Comparison of ENCODE assay signal across 15 cellular contexts in the genomic region with DNA sequence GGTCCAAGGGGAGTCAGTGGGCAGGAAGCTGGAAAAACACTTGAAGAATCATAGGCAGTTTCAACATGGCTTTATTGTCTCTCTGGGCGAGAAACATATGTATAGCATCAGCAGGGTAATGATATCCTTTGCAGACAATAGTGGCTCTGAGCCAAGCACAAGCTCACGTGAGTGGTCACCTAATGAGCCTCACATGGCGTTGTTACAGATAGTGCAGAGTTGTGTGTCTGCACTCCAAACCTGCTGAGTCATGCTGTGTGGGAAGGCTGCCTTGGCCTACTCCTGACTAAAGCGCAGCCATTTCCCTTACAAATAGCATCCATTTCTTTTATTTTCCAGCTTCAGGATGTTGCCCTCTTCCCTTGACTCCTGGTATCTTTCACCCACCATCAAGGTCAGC.
DNase-seq lines count a peak whose midpoint lies in the region; ATAC-seq, FAIRE-seq and TF ChIP-seq lines count a peak whose summit lies in the region.
"Had no signal": no experiment of that assay in that cellular context is flagged by ENCODE, and none has a peak within 500 bp of the region (broad histone marks: within the 10 kb centered on the region; RNA-seq: fewer than 3 reads in every experiment).

No MANE protein-coding gene starts in this region.

- 29% methylated on average over 4 of the region's 4 CpGs for WGBS in GM12878 (ENCODE audit: insufficient coverage, insufficient replicate concordance, low lambda C conversion rate, missing lambda C conversion rate)

- H3K36me3 Mint-ChIP-seq in activated T-cell treated with anti-CD3 and anti-CD28 coated beads, Interleukin-2, amount 50 U/mL, for 72 hours (ENCODE audit: insufficient read depth in 2 of 2): no peaks in the 10 kb centered on the region
- H3K36me3 Mint-ChIP-seq: CD4-positive, alpha-beta memory T cell; type B pancreatic cell had no signal

- H3K27ac ChIP-seq in GM12878 (ENCODE audit: control insufficient read depth, insufficient read depth): no peak overlapping the region

- TF ChIP-seq CTCF in AG10803 (conservative IDR thresholded peaks at IDR 0.05; ENCODE audit: low read length): no peak
- no peak for TF ChIP-seq CTCF in GM12878 (IDR thresholded peaks at IDR 0.05 in 2 of 3, conservative IDR thresholded peaks at IDR 0.05 in 1 of 3; ENCODE audit: control insufficient read depth in 2 of 3, extremely low read depth in 1 of 3, insufficient read depth in 1 of 3, low read depth in 3 of 3, low read length in 3 of 3)

- H2AFZ ChIP-seq in GM12878 (ENCODE audit: control insufficient read depth, low read depth, low read length): no peak overlapping the region

- no TSS peak for BruUV-seq in GM12878 (replicated peaks; lab: Mats Ljungman, UMichigan)

- no peaks in the 10 kb centered on the region for H3K9me3 ChIP-seq in GM12878 (replicated peaks; ENCODE audit: control insufficient read depth, insufficient read depth, low read length)

- POLR2A ChIA-PET in GM12878 (lab: Charles Lee): no interaction called here

- no peak for FAIRE-seq in GM12878 (lab: Jason Lieb, UNC)

- RAD21 ChIA-PET in GM12878 (lab: Charles Lee; ENCODE audit: unreplicated experiment): no interaction called here

- ATAC-seq in GM12878 (no peak), GM18505 (IDR thresholded peaks at IDR 0.05; ENCODE audit: unreplicated experiment) (no peak)
- no peak for ATAC-seq in activated T-cell treated with anti-CD3 and anti-CD28 coated beads, Interleukin-2, amount 50 U/mL, for 72 hours (replicated peaks in 1 of 2)
- ATAC-seq: sciatic nerve had no signal

- H3K4me2 ChIP-seq in GM12878 (ENCODE audit: control insufficient read depth, insufficient read depth): no peak overlapping the region

- H3K4me1 Mint-ChIP-seq in activated T-cell treated with anti-CD3 and anti-CD28 coated beads, Interleukin-2, amount 50 U/mL, for 72 hours (ENCODE audit: low read depth): no peaks in the 10 kb centered on the region
- H3K4me1 Mint-ChIP-seq: CD4-positive, alpha-beta memory T cell had no signal

- in situ Hi-C loops in GM12878 (cut with MboI): no loop called here

- H4K20me1 ChIP-seq in GM12878 (ENCODE audit: control insufficient read depth, insufficient read depth): no peaks in the 10 kb centered on the region

- H3K4me1 ChIP-seq in GM12878 (ENCODE audit: control insufficient read depth, insufficient read depth, low read length): no peaks in the 10 kb centered on the region

- SMC1A ChIA-PET in GM12878 (lab: Charles Lee; ENCODE audit: uncharacterized antibody, unreplicated experiment): interaction anchor here (0.9 kb wide), 1 partner anchor 51 kb away, joined by 3 read pairs; no protein-coding TSS in a partner anchor

- no peak for TF ChIP-seq POLR2A in GM12878 (IDR thresholded peaks at IDR 0.05; ENCODE audit: low read depth, low read length)
- no peak for TF ChIP-seq POLR2A in GM18505 (IDR thresholded peaks at IDR 0.05; ENCODE audit: borderline replicate concordance, extremely low read depth, insufficient read depth, insufficient read length)

- H3K9ac ChIP-seq in GM12878 (ENCODE audit: control insufficient read depth, insufficient read depth, low read length): no peak overlapping the region

- intact Hi-C loops in GM12878 (cut with micrococcal nuclease; ENCODE audit: unreplicated experiment): no loop called here

- TF ChIP-seq EP300 in GM12878 (IDR thresholded peaks at IDR 0.05; ENCODE audit: borderline replicate concordance in 1 of 2, control insufficient read depth in 1 of 2, low read depth in 2 of 2, low read length in 2 of 2): no peak

- no peak overlapping the region for H3K27ac Mint-ChIP-seq in activated T-cell treated with anti-CD3 and anti-CD28 coated beads, Interleukin-2, amount 50 U/mL, for 72 hours
- H3K27ac Mint-ChIP-seq: activated naive CD4-positive, alpha-beta T cell treated with anti-CD3 and anti-CD28 coated beads for 36 hours; CD4-positive, alpha-beta memory T cell; type B pancreatic cell had no signal

- H3K9me3 Mint-ChIP-seq in activated T-cell treated with anti-CD3 and anti-CD28 coated beads, Interleukin-2, amount 50 U/mL, for 72 hours: peaks cover 3 to 6% of the 10 kb centered on the region in 2 donors

- H3K4me3 ChIP-seq in AG10803 (ENCODE audit: low read length): no peak overlapping the region
- H3K4me3 ChIP-seq in GM12878: no peak overlapping the region

- H3K27me3 ChIP-seq in GM12878 (replicated peaks in 1 of 2; ENCODE audit: control insufficient read depth in 2 of 2, insufficient read depth in 2 of 2, low read length in 1 of 2): no peaks in the 10 kb centered on the region

- CTCF ChIA-PET in GM12878 (lab: Yijun Ruan, JAX): interaction anchor here (1.2 kb wide), 1 partner anchor 53 kb away, joined by 3 read pairs; no protein-coding TSS in a partner anchor

- H3K27me3 Mint-ChIP-seq in activated T-cell treated with anti-CD3 and anti-CD28 coated beads, Interleukin-2, amount 50 U/mL, for 72 hours (ENCODE audit: low read depth): no peaks in the 10 kb centered on the region
- H3K27me3 Mint-ChIP-seq: CD4-positive, alpha-beta memory T cell; type B pancreatic cell had no signal

- H3K79me2 ChIP-seq in GM12878 (ENCODE audit: control insufficient read depth, insufficient read depth, low read length): no peaks in the 10 kb centered on the region

- no peak overlapping the region for H3K4me3 Mint-ChIP-seq in activated T-cell treated with anti-CD3 and anti-CD28 coated beads, Interleukin-2, amount 50 U/mL, for 72 hours
- H3K4me3 Mint-ChIP-seq: activated naive CD4-positive, alpha-beta T cell treated with anti-CD3 and anti-CD28 coated beads for 36 hours; CD4-positive, alpha-beta memory T cell; type B pancreatic cell had no signal

- DNase-seq in AG10803 (ENCODE audit: low read depth) (peak; percentile 62), HUDEP-2 (lab: John Stamatoyannopoulos, UW; ENCODE audit: unreplicated experiment in 76 of 76) (peak in 44 of 76 experiments; percentile 0 to 66 (median 20)), GM12878 (ENCODE audit: low read depth, low spot score) (no peak), islet precursor cell (peak; percentile 75), 8988T (no peak), NCI-H2029 treated with DMSO at 0.1 percent for 48 hours (lab: John Stamatoyannopoulos, UW) (no peak)
- no peak for DNase-seq in activated T-cell treated with anti-CD3 and anti-CD28 coated beads, Interleukin-2, amount 50 U/mL, for 72 hours
- DNase-seq: activated CD4-positive, alpha-beta T cell treated with anti-CD3 and anti-CD28 coated beads, Interleukin-2, amount 50 U/mL, for 1 hour; activated naive CD4-positive, alpha-beta T cell treated with anti-CD3 and anti-CD28 coated beads for 36 hours; CD4-positive, alpha-beta memory T cell; cortex of kidney; hypothalamus had no signal

- no peak for TF ChIP-seq RAD21 in GM12878 (IDR thresholded peaks at IDR 0.05; ENCODE audit: insufficient read depth, low read depth, low read length)

- H3K36me3 ChIP-seq in GM12878 (ENCODE audit: control insufficient read depth in 2 of 2, insufficient read depth in 2 of 2, low read length in 1 of 2): no peaks in the 10 kb centered on the region

TF ChIP-seq in GM12878, 131 proteins besides CTCF, POLR2A, EP300 and RAD21:
- TF ChIP-seq BACH1 (IDR thresholded peaks at IDR 0.05; ENCODE audit: borderline replicate concordance) (peak; percentile 32; the same call in 1 of the 2 replicates), BHLHE40 (IDR thresholded peaks at IDR 0.05; ENCODE audit: borderline replicate concordance in 1 of 2, low read depth in 2 of 2, low read length in 1 of 2) (peak in 1 of 2 experiments; percentile 71; a peak in 1 of 4 replicates), TCF3 (IDR thresholded peaks at IDR 0.05; ENCODE audit: borderline replicate concordance, insufficient read depth, low read depth, low read length) (no peak)

Comparison
In these comparisons a context has a peak if more than half of its experiments do, and no peak if none do; other contexts are left out.
1. DNase-seq: peak in AG10803 (single experiment), HUDEP-2 (44 of 76) and islet precursor cell (single experiment); none in GM12878 (single experiment), 8988T (single experiment), activated T-cell treated with anti-CD3 and anti-CD28 coated beads, Interleukin-2, amount 50 U/mL, for 72 hours (0 of 2) and NCI-H2029 treated with DMSO at 0.1 percent for 48 hours (single experiment).